ENCODE assay signal across 13 cellular contexts in genomic region chr7:134121632-134122139, GRCh38. TPM values are rescaled to one million over a fixed set of nuclear protein-coding genes. Genes with fewer than 3 reads are reported as not detected.
"Had no signal": no experiment of that assay in that cellular context is flagged by ENCODE, and none has a peak within 500 bp of the region (broad histone marks: within the 10 kb centered on the region; RNA-seq: fewer than 3 reads in every experiment).

No MANE protein-coding gene starts in this region.

- DNase-seq: activated CD4-positive, alpha-beta memory T cell treated with anti-CD3 and anti-CD28 coated beads, Interleukin-2, amount 10 ng/mL, durations not matched to agents 7 days and 5 days; activated CD8-positive, alpha-beta memory T cell treated with anti-CD3 and anti-CD28 coated beads, Interleukin-2, amount 50 U/mL, for 4 hours; activated gamma-delta T cell treated with Interleukin-2 at 50 U/mL for 16 hours; activated naive CD8-positive, alpha-beta T cell treated with anti-CD3 and anti-CD28 coated beads, Interleukin-2, amount 10 ng/mL, durations not matched to agents 7 days and 5 days; activated T-cell treated with anti-CD3 and anti-CD28 coated beads, Interleukin-2, amount 50 U/mL, for 72 hours; dorsolateral prefrontal cortex; hypothalamus; immature natural killer cell; left cardiac atrium; nephron progenitor cell; stimulated activated CD4-positive, alpha-beta T cell treated with anti-CD3 and anti-CD28 coated beads, Interleukin-12 subunit alpha, Interleukin-12 subunit beta, amount 100 ng/mL, for 4 hours; stimulated activated naive CD4-positive, alpha-beta T cell treated with Interleukin-2 at 50 U/mL for 16 hours; trophoblast cell had no signal

RNA-seq across cellular contexts. Expression of gene LRGUK, which starts 5.5 kb away (rescaled TPM):
- polyA plus RNA-seq: immature natural killer cell had no signal
